ENCODE assay signal across 8 cellular contexts in genomic region chr17:54967621-54968258, GRCh38. TPM values are rescaled to one million over a fixed set of nuclear protein-coding genes. Genes with fewer than 3 reads are reported as not detected.
A peak's percentile ranks its signal among the peaks of the same experiment; 100 is the strongest.
DNase-seq lines count a peak whose midpoint lies in the region; ATAC-seq, FAIRE-seq and TF ChIP-seq lines count a peak whose summit lies in the region.

No MANE protein-coding gene starts in this region.

- H3K27ac Mint-ChIP-seq in naive thymus-derived CD4-positive, alpha-beta T cell = no peak overlapping the region

- peak overlapping the region; percentile 74 for H3K4me2 ChIP-seq in DND-41 (ENCODE audit: insufficient read depth, low read length)

- POLR2A ChIA-PET in naive thymus-derived CD4-positive, alpha-beta T cell (lab: Charles Lee) = interaction anchor here (1.0 kb wide), 1 partner anchor 9 kb away, joined by 3 read pairs; no protein-coding TSS in a partner anchor

- FAIRE-seq in D721Med (lab: Jason Lieb, UNC) = no peak

- peak; percentile 21 for DNase-seq in DND-41
- DNase-seq in RPMI8226 = peak; percentile 74
- DNase-seq in epithelial cell of esophagus (ENCODE audit: low read depth) = peak; percentile 30
- peak in 1 of 9 donors; percentile 0 for DNase-seq in naive thymus-derived CD4-positive, alpha-beta T cell
- no peak for DNase-seq in ureter (ENCODE audit: low spot score)
- no peak for DNase-seq in D721Med (ENCODE audit: insufficient read length, low spot score)

- peaks cover 36% of the 10 kb centered on the region for H3K36me3 ChIP-seq in DND-41 (ENCODE audit: insufficient read depth, low read length)
- H3K36me3 ChIP-seq in naive thymus-derived CD4-positive, alpha-beta T cell (ENCODE audit: control insufficient read depth in 2 of 3, insufficient read depth in 3 of 3, low read length in 3 of 3) = peaks cover 0 to 28% (median 8%) of the 10 kb centered on the region in 3 experiments

- no peak for TF ChIP-seq CTCF in DND-41 (IDR thresholded peaks at IDR 0.05; ENCODE audit: borderline replicate concordance, extremely low read depth, low read length, poor library complexity, severe bottlenecking)
- no peak for TF ChIP-seq CTCF in epithelial cell of esophagus (IDR thresholded peaks at IDR 0.05; ENCODE audit: insufficient read depth, low read depth, low read length, missing control alignments)
- TF ChIP-seq CTCF in D721Med (IDR thresholded peaks at IDR 0.05; ENCODE audit: insufficient read depth, missing control alignments) = no peak

- H3K27me3 ChIP-seq in DND-41 (ENCODE audit: insufficient read depth, low read length, poor library complexity) = no peaks in the 10 kb centered on the region
- no peaks in the 10 kb centered on the region for H3K27me3 ChIP-seq in naive thymus-derived CD4-positive, alpha-beta T cell (ENCODE audit: control insufficient read depth in 2 of 2, insufficient read depth in 2 of 2, low read length in 2 of 2)

- H3K4me3 ChIP-seq in DND-41 (ENCODE audit: low read depth in 1 of 2, low read length in 2 of 2) (peak overlapping the region; percentile 79 to 85), epithelial cell of esophagus (ENCODE audit: low read length) (peak overlapping the region; percentile 82)
- peak overlapping the region; percentile 98 for H3K4me3 ChIP-seq in naive thymus-derived CD4-positive, alpha-beta T cell (ENCODE audit: low read length)

- peaks cover 5 to 41% (median 30%) of the 10 kb centered on the region in 7 donors for H3K4me1 Mint-ChIP-seq in naive thymus-derived CD4-positive, alpha-beta T cell

- H3K4me3 Mint-ChIP-seq in naive thymus-derived CD4-positive, alpha-beta T cell = no peak overlapping the region

- ATAC-seq in DND-41 (ENCODE audit: insufficient read depth, low read depth) = peak; percentile 13; the same call in 2 of the 3 replicates
- peak; percentile 19 for ATAC-seq in GM19328 (IDR thresholded peaks at IDR 0.05; ENCODE audit: unreplicated experiment)
- ATAC-seq in HG03196 (IDR thresholded peaks at IDR 0.05; ENCODE audit: unreplicated experiment) = peak; percentile 16
- peak; percentile 21 for ATAC-seq in naive thymus-derived CD4-positive, alpha-beta T cell

- H4K20me1 ChIP-seq in DND-41 (ENCODE audit: insufficient read depth, low read length) = peaks cover 7% of the 10 kb centered on the region; the same call in 1 of the 2 replicates

- intact Hi-C loops in naive thymus-derived CD4-positive, alpha-beta T cell (cut with micrococcal nuclease) = loop anchor here (1.0 to 10.0 kb wide), 9 partner anchors 26 to 784 kb away; partner anchors contain the start of genes HLF (in 2 of the 2) and PCTP (in 1 of the 2)

- peak overlapping the region; percentile 71 for H3K9ac ChIP-seq in DND-41 (ENCODE audit: low read depth, low read length)

- peaks cover 65% of the 10 kb centered on the region for H3K79me2 ChIP-seq in DND-41 (ENCODE audit: insufficient read depth, low read length)

- CTCF ChIA-PET in naive thymus-derived CD4-positive, alpha-beta T cell (lab: Charles Lee) = interaction anchor here (0.7 kb wide), 1 partner anchor 59 kb away, joined by 3 read pairs; no protein-coding TSS in a partner anchor

- H3K36me3 Mint-ChIP-seq in naive thymus-derived CD4-positive, alpha-beta T cell = peaks cover 0 to 10% (median 3%) of the 10 kb centered on the region in 5 donors

- no peaks in the 10 kb centered on the region for H3K9me3 ChIP-seq in DND-41 (ENCODE audit: insufficient read depth, low read length, severe bottlenecking)
- H3K9me3 ChIP-seq in naive thymus-derived CD4-positive, alpha-beta T cell (ENCODE audit: control insufficient read depth in 2 of 3, low read length in 3 of 3) = no peaks in the 10 kb centered on the region

- peak overlapping the region; percentile 99 for H2AFZ ChIP-seq in DND-41 (ENCODE audit: low read depth, low read length)

- no peaks in the 10 kb centered on the region for H3K27me3 Mint-ChIP-seq in naive thymus-derived CD4-positive, alpha-beta T cell

- H3K9me3 Mint-ChIP-seq in naive thymus-derived CD4-positive, alpha-beta T cell = no peaks in the 10 kb centered on the region

- peaks cover 34% of the 10 kb centered on the region for H3K4me1 ChIP-seq in DND-41 (ENCODE audit: insufficient read depth, low read length)
- peaks cover 8 to 15% of the 10 kb centered on the region in 2 donors for H3K4me1 ChIP-seq in naive thymus-derived CD4-positive, alpha-beta T cell (ENCODE audit: control insufficient read depth in 2 of 2, insufficient read depth in 2 of 2, low read length in 2 of 2)

- peak overlapping the region; percentile 82 for H3K27ac ChIP-seq in DND-41 (ENCODE audit: low read length)
- peak overlapping the region; percentile 85 for H3K27ac ChIP-seq in naive thymus-derived CD4-positive, alpha-beta T cell (ENCODE audit: low read depth, low read length)

RNA-seq across cellular contexts. Expression of gene COX11, which starts 0.7 kb away (rescaled TPM):
- total RNA-seq in naive thymus-derived CD4-positive, alpha-beta T cell = 10 to 100 TPM; 25.7 to 92.9 (median 53.6) TPM
- polyA plus RNA-seq in naive thymus-derived CD4-positive, alpha-beta T cell = 10 to 100 TPM; 74.9 to 77.3 TPM
- total RNA-seq in ureter = 40.4 TPM

RNA-seq across cellular contexts. Expression of gene STXBP4, which starts 0.8 kb away (rescaled TPM):
- 10 to 100 TPM in 2 of 5 experiments, 1 to 10 TPM in 3; 5.2 to 12.1 (median 9.4) TPM for total RNA-seq in naive thymus-derived CD4-positive, alpha-beta T cell
- polyA plus RNA-seq in naive thymus-derived CD4-positive, alpha-beta T cell = 1 to 10 TPM; 3.2 to 8.6 TPM
- 19.3 TPM for total RNA-seq in ureter

Comparison
In these comparisons a context has a peak if more than half of its experiments do, and no peak if none do; other contexts are left out.
1. DNase-seq: peak in DND-41 (single experiment), RPMI8226 (single experiment) and epithelial cell of esophagus (single experiment); none in ureter (single experiment) and D721Med (single experiment).
2. Peak in every context shown above with its lines, with median percentiles within 50 percentile points of each other: ATAC-seq and H3K4me3 ChIP-seq.